1 cellular context compared by ENCODE assay signal in genomic region chr22:22720201-22720723, GRCh38.
TF ChIP-seq lines count a peak whose summit lies in the region.

No MANE protein-coding gene starts in this region.

TF ChIP-seq in A549, 52 proteins besides CTCF, POLR2A, EP300 and RAD21 (continued from another document):
- TF ChIP-seq HMGXB4 (CRISPR knock-in tag; IDR thresholded peaks at IDR 0.05; ENCODE audit: borderline replicate concordance) (no peak), HOXB13 (CRISPR knock-in tag; IDR thresholded peaks at IDR 0.05; ENCODE audit: low read depth) (no peak)
